Comparison of ENCODE assay signal across 13 cellular contexts in genomic region chr10:12690525-12691139, GRCh38.
DNase-seq lines count a peak whose midpoint lies in the region; ATAC-seq, FAIRE-seq and TF ChIP-seq lines count a peak whose summit lies in the region.
"Had no signal": no experiment of that assay in that cellular context is flagged by ENCODE, and none has a peak within 500 bp of the region (broad histone marks: within the 10 kb centered on the region; RNA-seq: fewer than 3 reads in every experiment).

No MANE protein-coding gene starts in this region.

- H3K36me3 ChIP-seq in body of pancreas (replicated peaks in 1 of 2; ENCODE audit: insufficient read depth in 1 of 2, low read depth in 2 of 2) = no peaks in the 10 kb centered on the region
- no peaks in the 10 kb centered on the region for H3K36me3 ChIP-seq in muscle layer of colon (ENCODE audit: insufficient read depth, low read length)
- H3K36me3 ChIP-seq in HAP-1 (replicated peaks) = no peaks in the 10 kb centered on the region
- H3K36me3 ChIP-seq: neutrophil had no signal

- peak overlapping the region; percentile 29 for H3K9ac ChIP-seq in muscle layer of colon (ENCODE audit: low read length)

- peak; percentile 22 for ATAC-seq in body of pancreas

- intact Hi-C loops in body of pancreas (cut with DNase I) = no loop called here

- H3K27me3 ChIP-seq in body of pancreas (no peaks in the 10 kb centered on the region), muscle layer of colon (ENCODE audit: control insufficient read depth in 1 of 2, insufficient read depth in 2 of 2, low read length in 2 of 2) (no peaks in the 10 kb centered on the region), HAP-1 (ENCODE audit: low read depth) (no peaks in the 10 kb centered on the region)
- H3K27me3 ChIP-seq: neutrophil had no signal

- H3K27ac ChIP-seq in C4-2B = peak overlapping the region; percentile 35
- no peak overlapping the region for H3K27ac ChIP-seq in body of pancreas
- peak overlapping the region; percentile 92 for H3K27ac ChIP-seq in muscle layer of colon (ENCODE audit: low read depth, low read length)
- H3K27ac ChIP-seq: neutrophil, skin epidermis had no signal

- TF ChIP-seq POLR2A in body of pancreas (IDR thresholded peaks at IDR 0.05) (no peak), GM12892 (IDR thresholded peaks at IDR 0.05; ENCODE audit: low read depth, low read length) (no peak)

- WGBS in body of pancreas, 2 donors = 66% methylated on average over 10 of the region's 10 CpGs

- H3K4me1 ChIP-seq in body of pancreas = peaks cover 8% of the 10 kb centered on the region
- peaks cover 24% of the 10 kb centered on the region for H3K4me1 ChIP-seq in muscle layer of colon (ENCODE audit: insufficient read depth, low read length)
- no peaks in the 10 kb centered on the region for H3K4me1 ChIP-seq in HAP-1

- H3K4me3 ChIP-seq in body of pancreas = no peak overlapping the region
- peak overlapping the region; percentile 0 to 45 for H3K4me3 ChIP-seq in muscle layer of colon (ENCODE audit: low read depth in 1 of 2, low read length in 2 of 2)
- no peak overlapping the region for H3K4me3 ChIP-seq in foreskin fibroblast (ENCODE audit: low read depth in 1 of 2, low read length in 2 of 2)
- no peak overlapping the region for H3K4me3 ChIP-seq in HAP-1
- H3K4me3 ChIP-seq: skin epidermis had no signal

- DNase-seq in HEK293T (ENCODE audit: extremely low spot score) (no peak), body of pancreas (no peak), foreskin fibroblast (no peak), HAP-1 (ENCODE audit: low spot score in 2 of 2) (no peak), GM12892 (ENCODE audit: insufficient read length) (no peak)
- no peak for DNase-seq in stimulated activated CD4-positive, alpha-beta T cell treated with anti-CD3 and anti-CD28 coated beads, Interleukin-4, amount 100 ng/mL, for 1 hour
- DNase-seq: DND-41, head of caudate nucleus, NCI-H2171 treated with DMSO at 0.1 percent for 48 hours had no signal

- FAIRE-seq in GM12892 (lab: Jason Lieb, UNC) = no peak

- POLR2A ChIA-PET in HEK293T (lab: Yijun Ruan, JAX) = no interaction called here

- TF ChIP-seq CTCF in C4-2B (conservative IDR thresholded peaks at IDR 0.05) (no peak), body of pancreas (IDR thresholded peaks at IDR 0.05) (no peak), foreskin fibroblast (IDR thresholded peaks at IDR 0.05; ENCODE audit: low read depth, low read length) (no peak)

- no peaks in the 10 kb centered on the region for H3K9me3 ChIP-seq in body of pancreas
- no peaks in the 10 kb centered on the region for H3K9me3 ChIP-seq in muscle layer of colon (ENCODE audit: low read length)
- H3K9me3 ChIP-seq in HAP-1 = no peaks in the 10 kb centered on the region
- H3K9me3 ChIP-seq: neutrophil had no signal

- in situ Hi-C loops in HAP-1 (cut with MboI; ENCODE audit: low sequenced_read_pairs) = no loop called here

- CTCF ChIA-PET in HEK293T (lab: Yijun Ruan, JAX) = no interaction called here

TF ChIP-seq in HEK293T, 16 proteins besides CTCF, POLR2A, EP300 and RAD21:
- TF ChIP-seq L3MBTL2 (conservative IDR thresholded peaks at IDR 0.05) (peak; percentile 35; the same call in 1 of the 2 replicates), ELF4 (IDR thresholded peaks at IDR 0.05) (no peak), SUZ12 (IDR thresholded peaks at IDR 0.05) (no peak), TARDBP (IDR thresholded peaks at IDR 0.05) (no peak)

Comparison
In these comparisons a context has a peak if more than half of its experiments do, and no peak if none do; other contexts are left out.
1. H3K27ac ChIP-seq: peak in C4-2B (single experiment) and muscle layer of colon (single experiment); none in body of pancreas (0 of 4).
2. H3K4me3 ChIP-seq: peak in muscle layer of colon (2 of 2); none in body of pancreas (0 of 2), foreskin fibroblast (0 of 2) and HAP-1 (single experiment).